8 cellular contexts compared by ENCODE assay signal in the genomic region with DNA sequence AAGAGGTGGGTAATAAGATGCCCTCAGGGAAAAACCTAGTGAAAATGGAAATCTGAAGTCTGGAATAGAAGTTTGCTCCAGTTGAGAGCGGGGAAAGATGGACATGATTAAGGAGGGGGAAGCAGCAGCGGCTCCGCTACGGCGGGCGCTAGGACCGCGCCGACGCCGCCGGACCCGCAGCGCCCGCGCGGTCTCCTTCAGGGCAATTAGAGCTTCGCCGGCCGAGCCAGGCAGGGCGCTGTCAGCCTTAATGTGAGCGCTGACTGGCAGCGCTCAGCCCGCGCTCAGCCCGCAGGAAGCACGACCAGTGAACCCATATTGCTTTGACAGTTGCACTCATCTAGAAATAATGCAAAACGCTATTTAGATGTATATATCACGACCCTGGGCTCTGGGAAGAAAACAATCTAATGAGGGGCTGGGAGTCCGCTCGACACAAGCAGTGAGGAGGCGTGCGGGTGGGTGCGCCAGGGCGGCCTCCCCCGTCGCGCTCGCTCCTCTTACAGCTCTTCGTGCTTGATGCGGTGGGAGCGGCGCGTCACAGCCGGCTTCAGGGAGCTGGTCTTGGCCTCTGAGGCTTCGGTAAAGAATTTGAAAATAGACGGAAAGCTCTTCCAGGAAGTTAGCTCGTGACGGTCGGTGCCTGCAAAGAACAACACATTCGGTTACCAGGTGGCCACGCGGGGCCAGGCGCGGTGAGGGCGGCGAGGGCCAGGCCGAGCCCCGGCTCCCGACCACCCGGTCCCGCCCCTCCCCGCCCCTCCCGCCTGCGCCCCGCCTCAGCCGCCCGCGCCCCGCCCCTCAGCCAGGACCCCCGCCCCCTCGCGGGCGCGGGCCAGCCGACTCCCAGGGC. TPM values are rescaled to one million over a fixed set of nuclear protein-coding genes. Genes with fewer than 3 reads are reported as not detected.
DNase-seq lines count a peak whose midpoint lies in the region; ATAC-seq and TF ChIP-seq lines count a peak whose summit lies in the region.

No MANE protein-coding gene starts in this region.

- H3K36me3 ChIP-seq in BJ (ENCODE audit: control insufficient read depth, insufficient read depth, low read length), result no peaks in the 10 kb centered on the region
- H3K36me3 ChIP-seq in right lobe of liver, result no peaks in the 10 kb centered on the region

- CTCF ChIA-PET in BJ (lab: Yijun Ruan, JAX), result interaction anchor here (0.8 to 1.4 kb wide), 4 partner anchors 10 to 186 kb away, joined by 3 read pairs; no protein-coding TSS in a partner anchor

- H3K27ac ChIP-seq in right lobe of liver, result peak overlapping the region; percentile 47 to 72 (median 52)

- ATAC-seq in GM19043 (IDR thresholded peaks at IDR 0.05; ENCODE audit: low read depth, unreplicated experiment) (peak; percentile 98), HG03175 (IDR thresholded peaks at IDR 0.05; ENCODE audit: unreplicated experiment) (peak; percentile 96), right lobe of liver (peak; percentile 91 to 96 (median 93))
- ATAC-seq in activated CD4-positive, CD25-positive, alpha-beta regulatory T cell treated with anti-CD3 and anti-CD28 coated beads, Interleukin-2, amount 50 U/mL, for 24 hours, result peak; percentile 85 to 87

- WGBS in right lobe of liver (ENCODE audit: insufficient coverage, low coverage, low lambda C conversion rate, missing lambda C conversion rate), result 3% methylated on average over 26 of the region's 76 CpGs

- no peaks in the 10 kb centered on the region for H3K9me3 ChIP-seq in right lobe of liver

- intact Hi-C loops in right lobe of liver (cut with DNase I), result no loop called here

- peak overlapping the region; percentile 67 for H3K4me3 ChIP-seq in BJ (ENCODE audit: low read depth, low read length)
- H3K4me3 ChIP-seq in right lobe of liver, result peak overlapping the region; percentile 58 to 67 (median 59)

- POLR2A ChIA-PET in BJ (lab: Charles Lee), result no interaction called here

- H3K27me3 ChIP-seq in BJ (ENCODE audit: control insufficient read depth, insufficient read depth, low read length) (no peaks in the 10 kb centered on the region), right lobe of liver (no peaks in the 10 kb centered on the region)

- H3K4me1 ChIP-seq in right lobe of liver, result peaks cover 0 to 5% (median 0%) of the 10 kb centered on the region in 4 donors

- TF ChIP-seq POLR2A in right lobe of liver (IDR thresholded peaks at IDR 0.05), result no peak

- DNase-seq in BJ (ENCODE audit: low read depth), result no peak
- DNase-seq in NCI-H2196 treated with DMSO at 0.1 percent for 48 hours (lab: John Stamatoyannopoulos, UW; ENCODE audit: unreplicated experiment), result peak; percentile 29
- DNase-seq in dermis blood vessel endothelial cell, result peak; percentile 76
- DNase-seq in right lobe of liver, result peak; percentile 72 to 82 (median 77)
- DNase-seq in stimulated activated CD8-positive, alpha-beta memory T cell treated with anti-CD3 and anti-CD28 coated beads, Interleukin-12 subunit alpha, Interleukin-12 subunit beta, amount 100 ng/mL, for 1 hour (ENCODE audit: low read depth), result peak; percentile 20

- TF ChIP-seq CTCF in BJ (IDR thresholded peaks at IDR 0.05; ENCODE audit: insufficient read depth, low read depth, low read length), result 0 out of 2 replicates have a peak, but pooled peaks have one; percentile 14
- peak in 2 of 4 donors; percentile 22 to 28 for TF ChIP-seq CTCF in right lobe of liver (IDR thresholded peaks at IDR 0.05)

RNA-seq across cellular contexts. Expression of a gene that starts 37.7 kb away (rescaled TPM):
- polyA plus RNA-seq in BJ (2011; rRNA removed), result 24.6 and 39.4 TPM in 2 replicates
- 33.9 and 37.2 TPM in 2 replicates for polyA minus RNA-seq in BJ (2011; rRNA and poly(A)+ RNA removed)
- total RNA-seq in dermis blood vessel endothelial cell, result 34.7 and 98.7 TPM in 2 replicates
- total RNA-seq in right lobe of liver, result 10 to 100 TPM in 2 of 6 experiments, 1 to 10 TPM in 4; 5.3 to 12.1 (median 9.4) TPM

RNA-seq across cellular contexts. Expression of a gene that starts 39.7 kb away (rescaled TPM):
- polyA plus RNA-seq in BJ (2011; rRNA removed), result 13.7 and 27.3 TPM in 2 replicates
- polyA minus RNA-seq in BJ (2011; rRNA and poly(A)+ RNA removed), result 11.6 and 12.3 TPM in 2 replicates
- total RNA-seq in dermis blood vessel endothelial cell, result 11.2 and 18.4 TPM in 2 replicates
- 1 to 10 TPM; 1.2 to 3.8 (median 2.3) TPM for total RNA-seq in right lobe of liver
